In genomic region chr5:99973779-99974178, GRCh38 we compare ENCODE assay signal across 17 cellular contexts.
DNase-seq lines count a peak whose midpoint lies in the region; TF ChIP-seq lines count a peak whose summit lies in the region.
"Had no signal": no experiment of that assay in that cellular context is flagged by ENCODE, and none has a peak within 500 bp of the region (broad histone marks: within the 10 kb centered on the region; RNA-seq: fewer than 3 reads in every experiment).

No MANE protein-coding gene starts in this region.

- peaks cover 2% of the 10 kb centered on the region for H3K4me1 Mint-ChIP-seq in glutamatergic neuron (ENCODE audit: low read depth, unreplicated experiment)
- H3K4me1 Mint-ChIP-seq: CD14-positive monocyte; CD4-positive, alpha-beta memory T cell had no signal

- no peaks in the 10 kb centered on the region for H3F3A ChIP-seq in smooth muscle cell (ENCODE audit: low read depth)

- peak overlapping the region; percentile 44 for H3K27ac Mint-ChIP-seq in glutamatergic neuron (ENCODE audit: unreplicated experiment)
- H3K27ac Mint-ChIP-seq: CD14-positive monocyte; CD4-positive, alpha-beta memory T cell had no signal

- H3K9ac ChIP-seq in neuronal stem cell (ENCODE audit: low read depth, low read length, poor library complexity) (no peak overlapping the region), smooth muscle cell (ENCODE audit: low read depth) (no peak overlapping the region)
- H3K9ac ChIP-seq: BLaER1 had no signal

- H2BK5ac ChIP-seq in neuronal stem cell (ENCODE audit: low read length): no peak overlapping the region

- no peaks in the 10 kb centered on the region for H3K79me2 ChIP-seq in smooth muscle cell (ENCODE audit: low read depth)

- H3K4me3 Mint-ChIP-seq in glutamatergic neuron (ENCODE audit: unreplicated experiment): no peak overlapping the region
- H3K4me3 Mint-ChIP-seq: CD14-positive monocyte; CD4-positive, alpha-beta memory T cell had no signal

- no peak overlapping the region for H3K14ac ChIP-seq in neuronal stem cell (ENCODE audit: low read length)

- H3K27me3 Mint-ChIP-seq in glutamatergic neuron (ENCODE audit: unreplicated experiment): no peaks in the 10 kb centered on the region
- H3K27me3 Mint-ChIP-seq: CD4-positive, alpha-beta memory T cell had no signal

- H3K27ac ChIP-seq in WERI-Rb-1: peak overlapping the region; percentile 53
- no peak overlapping the region for H3K27ac ChIP-seq in neuronal stem cell (replicated peaks; ENCODE audit: low read length)
- H3K27ac ChIP-seq in smooth muscle cell (ENCODE audit: low read depth): no peak overlapping the region
- H3K27ac ChIP-seq: BLaER1 had no signal

- H4K8ac ChIP-seq in neuronal stem cell (ENCODE audit: low read depth, low read length): no peak overlapping the region

- H3K18ac ChIP-seq in neuronal stem cell (ENCODE audit: low read length): no peak overlapping the region

- DNase-seq in NCI-H69 (lab: John Stamatoyannopoulos, UW) (peak; percentile 62), WERI-Rb-1 (peak; percentile 58), glutamatergic neuron (no peak), neuronal stem cell (ENCODE audit: low spot score) (no peak), smooth muscle cell (lab: John Stamatoyannopoulos, UW; ENCODE audit: unreplicated experiment) (no peak), NCI-H1105 treated with DMSO at 0.1 percent for 48 hours (lab: John Stamatoyannopoulos, UW) (no peak), HuH-7.5 (ENCODE audit: low spot score) (no peak)
- no peak for DNase-seq in effector CD8-positive, alpha-beta T cell (lab: John Stamatoyannopoulos, UW)
- DNase-seq: 8988T; CD4-positive, alpha-beta memory T cell; DMS153; DMS79; GDM1; GOT3 had no signal

- no peak overlapping the region for H2BK120ac ChIP-seq in neuronal stem cell (ENCODE audit: low read depth, low read length)

- H2AK5ac ChIP-seq in neuronal stem cell (ENCODE audit: low read depth, low read length): no peak overlapping the region

- H3K36me3 ChIP-seq in WERI-Rb-1 (no peaks in the 10 kb centered on the region), neuronal stem cell (replicated peaks in 1 of 2; ENCODE audit: control insufficient read depth in 2 of 2, insufficient read depth in 2 of 2, low read length in 2 of 2) (no peaks in the 10 kb centered on the region), smooth muscle cell (ENCODE audit: low read depth) (no peaks in the 10 kb centered on the region)
- H3K36me3 ChIP-seq: BLaER1, HAP-1 had no signal

- H3K9me3 ChIP-seq in WERI-Rb-1 (ENCODE audit: severe bottlenecking) (no peaks in the 10 kb centered on the region), neuronal stem cell (replicated peaks in 1 of 2; ENCODE audit: control insufficient read depth in 2 of 2, insufficient read depth in 1 of 2, low read depth in 1 of 2, low read length in 2 of 2) (peaks cover 0 to 4% of the 10 kb centered on the region in 2 donors), smooth muscle cell (replicated peaks; ENCODE audit: low read depth) (no peaks in the 10 kb centered on the region)
- H3K9me3 ChIP-seq: BLaER1, HAP-1 had no signal

- H3K4ac ChIP-seq in neuronal stem cell (ENCODE audit: low read length): no peak overlapping the region

- H3K4me1 ChIP-seq in neuronal stem cell (ENCODE audit: control insufficient read depth in 2 of 2, insufficient read depth in 1 of 2, low read depth in 1 of 2, low read length in 2 of 2) (no peaks in the 10 kb centered on the region), smooth muscle cell (ENCODE audit: low read depth) (no peaks in the 10 kb centered on the region)
- H3K4me1 ChIP-seq: BLaER1 had no signal

- no peaks in the 10 kb centered on the region for H3K36me3 Mint-ChIP-seq in glutamatergic neuron (ENCODE audit: unreplicated experiment)
- H3K36me3 Mint-ChIP-seq: CD14-positive monocyte; CD4-positive, alpha-beta memory T cell had no signal

- H2BK12ac ChIP-seq in neuronal stem cell (ENCODE audit: low read length): no peak overlapping the region

- TF ChIP-seq CTCF in WERI-Rb-1 (IDR thresholded peaks at IDR 0.05; ENCODE audit: low read depth, low read length) (no peak), glutamatergic neuron (IDR thresholded peaks at IDR 0.05; ENCODE audit: partially characterized antibody, unreplicated experiment) (no peak), smooth muscle cell (IDR thresholded peaks at IDR 0.05; ENCODE audit: borderline replicate concordance, insufficient read depth, poor library complexity, severe bottlenecking) (no peak)

- no peaks in the 10 kb centered on the region for H4K20me1 ChIP-seq in smooth muscle cell (ENCODE audit: low read depth)
- H4K20me1 ChIP-seq: BLaER1 had no signal

- peak overlapping the region; percentile 33 for H2AFZ ChIP-seq in neuronal stem cell (ENCODE audit: low read length)
- no peak overlapping the region for H2AFZ ChIP-seq in smooth muscle cell (ENCODE audit: low read depth)

- no peak overlapping the region for H3K23ac ChIP-seq in neuronal stem cell (ENCODE audit: low read depth, low read length, poor library complexity)

- no peaks in the 10 kb centered on the region for H3K27me3 ChIP-seq in WERI-Rb-1 (ENCODE audit: insufficient read depth, low read depth, severe bottlenecking)
- H3K27me3 ChIP-seq in neuronal stem cell (ENCODE audit: control insufficient read depth in 3 of 3, insufficient read depth in 3 of 3, low read depth in 1 of 3, low read length in 3 of 3): no peaks in the 10 kb centered on the region
- H3K27me3 ChIP-seq in smooth muscle cell (ENCODE audit: low read depth): peaks cover 3% of the 10 kb centered on the region
- H3K27me3 ChIP-seq: BLaER1 had no signal

- no peak overlapping the region for H4K91ac ChIP-seq in neuronal stem cell (ENCODE audit: low read depth, low read length, poor library complexity)

- no peak overlapping the region for H3K4me3 ChIP-seq in WERI-Rb-1 (ENCODE audit: low read depth, low read length)
- no peak overlapping the region for H3K4me3 ChIP-seq in neuronal stem cell (ENCODE audit: low read length in 2 of 2)
- H3K4me3 ChIP-seq in smooth muscle cell: no peak overlapping the region
- H3K4me3 ChIP-seq: BLaER1, HAP-1 had no signal

- no CpG with 5 or more reads among the region's 4 CpGs for WGBS in neuronal stem cell (ENCODE audit: extremely low coverage in 2 of 2, insufficient read length in 2 of 2, insufficient replicate concordance in 1 of 2), 2 donors
- 79% methylated on average over 4 of the region's 4 CpGs for WGBS in smooth muscle cell (ENCODE audit: low lambda C conversion rate)

- no peaks in the 10 kb centered on the region for H3K79me1 ChIP-seq in neuronal stem cell (ENCODE audit: low read depth, low read length)

- H3K4me2 ChIP-seq in neuronal stem cell (ENCODE audit: insufficient read depth, low read length, poor library complexity, severe bottlenecking) (no peak overlapping the region), smooth muscle cell (no peak overlapping the region)
- H3K4me2 ChIP-seq: BLaER1 had no signal

- H3K9me3 Mint-ChIP-seq in glutamatergic neuron (ENCODE audit: unreplicated experiment): no peaks in the 10 kb centered on the region
- H3K9me3 Mint-ChIP-seq: CD14-positive monocyte; CD4-positive, alpha-beta memory T cell had no signal

- H2BK15ac ChIP-seq in neuronal stem cell (ENCODE audit: low read length): no peak overlapping the region

Comparison
In these comparisons a context has a peak if more than half of its experiments do, and no peak if none do; other contexts are left out.
1. DNase-seq: peak in NCI-H69 (single experiment) and WERI-Rb-1 (single experiment); none in glutamatergic neuron (single experiment), neuronal stem cell (single experiment), smooth muscle cell (single experiment), effector CD8-positive, alpha-beta T cell (single experiment), NCI-H1105 treated with DMSO at 0.1 percent for 48 hours (single experiment) and HuH-7.5 (single experiment).